1 cellular context compared by ENCODE assay signal in genomic region chr15:40282144-40282869, GRCh38.
A peak's percentile ranks its signal among the peaks of the same experiment; 100 is the strongest.
TF ChIP-seq lines count a peak whose summit lies in the region.

No MANE protein-coding gene starts in this region.

TF ChIP-seq in HEK293, 187 proteins besides CTCF, POLR2A, EP300 and RAD21 (continued from another document and continues in another):
- TF ChIP-seq PBX3 (CRISPR knock-in tag; IDR thresholded peaks at IDR 0.05) (0 out of 2 replicates have a peak, but pooled peaks have one; percentile 28), ZNF623 (tag by site-specific recombination; IDR thresholded peaks at IDR 0.05) (no peak), ZNF654 (tag by site-specific recombination; IDR thresholded peaks at IDR 0.05; ENCODE audit: low read depth) (no peak), ZNF391 (tag by site-specific recombination; IDR thresholded peaks at IDR 0.05; ENCODE audit: borderline replicate concordance, low read depth) (no peak), ZNF184 (tag by site-specific recombination; IDR thresholded peaks at IDR 0.05) (no peak), EGR2 (tag by site-specific recombination; IDR thresholded peaks at IDR 0.05; ENCODE audit: low read depth) (0 out of 2 replicates have a peak, but pooled peaks have one; percentile 22), ZNF174 (tag by site-specific recombination; IDR thresholded peaks at IDR 0.05) (no peak), ZNF114 (tag by site-specific recombination; IDR thresholded peaks at IDR 0.05) (no peak), ZSCAN30 (tag by site-specific recombination; IDR thresholded peaks at IDR 0.05) (peak; percentile 56), ZNF768 (tag by site-specific recombination; IDR thresholded peaks at IDR 0.05) (no peak), HIC1 (tag by site-specific recombination; IDR thresholded peaks at IDR 0.05) (no peak), ZNF707 (tag by site-specific recombination; IDR thresholded peaks at IDR 0.05) (no peak), ZNF416 (tag by site-specific recombination; IDR thresholded peaks at IDR 0.05) (no peak), HOXA7 (CRISPR knock-in tag; IDR thresholded peaks at IDR 0.05; ENCODE audit: borderline replicate concordance) (no peak), ZNF449 (tag by site-specific recombination; IDR thresholded peaks at IDR 0.05) (no peak), ZNF792 (tag by site-specific recombination; IDR thresholded peaks at IDR 0.05) (no peak), ZFP3 (tag by site-specific recombination; IDR thresholded peaks at IDR 0.05; ENCODE audit: low read depth) (no peak), MEIS1 (CRISPR knock-in tag; IDR thresholded peaks at IDR 0.05; ENCODE audit: borderline replicate concordance) (no peak), PRDM2 (tag by site-specific recombination; IDR thresholded peaks at IDR 0.05; ENCODE audit: borderline replicate concordance) (no peak), ZNF514 (tag by site-specific recombination; IDR thresholded peaks at IDR 0.05) (no peak), ZNF529 (tag by site-specific recombination; IDR thresholded peaks at IDR 0.05; ENCODE audit: insufficient replicate concordance) (no peak), ZNF2 (tag by site-specific recombination; IDR thresholded peaks at IDR 0.05) (0 out of 2 replicates have a peak, but pooled peaks have one; percentile 46), YY2 (tag by site-specific recombination; IDR thresholded peaks at IDR 0.05) (no peak), KLF17 (tag by site-specific recombination; IDR thresholded peaks at IDR 0.05) (0 out of 2 replicates have a peak, but pooled peaks have one; percentile 50), ZBTB17 (tag by site-specific recombination; IDR thresholded peaks at IDR 0.05) (peak; percentile 72), FEZF1 (tag by site-specific recombination; IDR thresholded peaks at IDR 0.05) (no peak), ZNF596 (tag by site-specific recombination; IDR thresholded peaks at IDR 0.05) (0 out of 2 replicates have a peak, but pooled peaks have one; percentile 8), ZNF645 (tag by site-specific recombination; IDR thresholded peaks at IDR 0.05) (no peak), BCL11B (tag by site-specific recombination; IDR thresholded peaks at IDR 0.05; ENCODE audit: low read depth) (no peak), ZNF280D (tag by site-specific recombination; IDR thresholded peaks at IDR 0.05) (no peak), ZNF518A (tag by site-specific recombination; conservative IDR thresholded peaks at IDR 0.05; ENCODE audit: low read depth) (no peak), KLF8 (tag by site-specific recombination; IDR thresholded peaks at IDR 0.05) (0 out of 2 replicates have a peak, but pooled peaks have one; percentile 28), ZSCAN5A (tag by site-specific recombination; IDR thresholded peaks at IDR 0.05) (no peak)
